25 cellular contexts compared by ENCODE assay signal in the genomic region with DNA sequence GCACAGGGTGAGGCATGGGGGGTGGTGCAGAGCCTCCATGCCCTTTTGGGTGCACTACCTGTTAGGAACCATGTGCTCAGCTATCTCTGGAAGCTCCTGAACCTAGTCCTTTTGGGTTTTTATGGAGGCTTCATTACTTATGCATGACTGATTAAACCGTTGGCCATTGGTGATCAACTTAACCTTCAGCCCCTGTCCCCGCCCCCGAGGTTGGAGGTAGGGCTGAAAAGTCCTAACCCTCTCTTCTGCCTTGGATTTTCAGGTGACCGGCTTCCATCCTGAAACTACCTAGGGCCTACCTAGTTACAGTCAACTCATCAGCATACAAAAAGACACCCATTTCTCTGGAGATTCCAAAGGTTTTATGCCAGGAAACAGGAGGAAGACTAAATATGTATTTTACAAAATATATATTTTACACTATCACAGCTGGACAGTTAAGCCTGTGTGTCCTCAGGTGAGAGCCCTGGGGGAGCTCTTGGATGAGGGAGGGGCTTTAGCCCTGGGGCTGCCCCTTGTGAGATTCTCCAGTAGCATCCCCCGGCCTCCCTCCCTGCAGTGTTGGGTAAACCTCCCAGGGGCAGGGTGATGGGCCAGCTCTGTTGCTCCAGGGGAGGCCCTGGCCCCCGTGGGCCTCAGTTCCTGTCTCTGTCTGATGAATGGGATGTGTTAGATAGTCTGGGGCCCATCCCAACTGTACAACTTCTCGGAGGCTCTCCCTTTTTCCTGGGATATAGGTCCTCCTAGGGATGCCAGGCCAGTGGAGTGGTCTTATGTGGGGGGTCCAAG. TPM values are rescaled to one million over a fixed set of nuclear protein-coding genes. Genes with fewer than 3 reads are reported as not detected.
A peak's percentile ranks its signal among the peaks of the same experiment; 100 is the strongest.
DNase-seq lines count a peak whose midpoint lies in the region; ATAC-seq and TF ChIP-seq lines count a peak whose summit lies in the region.
"Had no signal": no experiment of that assay in that cellular context is flagged by ENCODE, and none has a peak within 500 bp of the region (broad histone marks: within the 10 kb centered on the region; RNA-seq: fewer than 3 reads in every experiment).

No MANE protein-coding gene starts in this region.

- CTCF ChIA-PET in CD4-positive, alpha-beta memory T cell (lab: Charles Lee; ENCODE audit: partially characterized antibody): no interaction called here

- peaks cover 39% of the 10 kb centered on the region for H3K4me1 ChIP-seq in vagina
- H3K4me1 ChIP-seq in CD4-positive, alpha-beta memory T cell (ENCODE audit: insufficient read depth, low read length): no peaks in the 10 kb centered on the region

- TF ChIP-seq CTCF in coronary artery (IDR thresholded peaks at IDR 0.05) (no peak), nephron (IDR thresholded peaks at IDR 0.05; ENCODE audit: unreplicated experiment in 3 of 3) (no peak), vagina (IDR thresholded peaks at IDR 0.05) (no peak)

- no peaks in the 10 kb centered on the region for H3K36me3 ChIP-seq in vagina
- H3K36me3 ChIP-seq in CD4-positive, alpha-beta memory T cell (ENCODE audit: insufficient read depth, low read length): no peaks in the 10 kb centered on the region
- H3K36me3 ChIP-seq: adrenal gland, upper lobe of left lung had no signal

- peaks cover 77% of the 10 kb centered on the region for H3K4me1 Mint-ChIP-seq in nephron
- no peaks in the 10 kb centered on the region for H3K4me1 Mint-ChIP-seq in CD4-positive, alpha-beta memory T cell
- H3K4me1 Mint-ChIP-seq: activated CD4-positive, alpha-beta T cell treated with anti-CD3 and anti-CD28 coated beads, Interleukin-2, amount 10 ng/mL, durations not matched to agents 24 days and 14 days; activated CD8-positive, alpha-beta memory T cell treated with anti-CD3 and anti-CD28 coated beads, Interleukin-2, amount 10 ng/mL, durations not matched to agents 7 days and 5 days; memory B cell had no signal

- no peaks in the 10 kb centered on the region for H3K9me3 ChIP-seq in vagina
- H3K9me3 ChIP-seq in CD4-positive, alpha-beta memory T cell (ENCODE audit: control insufficient read depth in 1 of 2, low read length in 2 of 2): no peaks in the 10 kb centered on the region
- H3K9me3 ChIP-seq: A549, adrenal gland, upper lobe of left lung had no signal

- H3K27ac ChIP-seq in coronary artery (no peak overlapping the region), vagina (peak overlapping the region; percentile 85)
- H3K27ac ChIP-seq in CD4-positive, alpha-beta memory T cell (ENCODE audit: low read depth, low read length): no peak overlapping the region
- H3K27ac ChIP-seq: C4-2B, epithelial cell of prostate had no signal

- intact Hi-C loops in Right ventricle myocardium inferior (cut with DNase I): no loop called here
- intact Hi-C loops in left cardiac atrium (cut with DNase I): no loop called here
- intact Hi-C loops in vagina (cut with DNase I): no loop called here
- intact Hi-C loops in CD4-positive, alpha-beta memory T cell (cut with micrococcal nuclease): no loop called here

- H3K4me3 Mint-ChIP-seq in nephron: no peak overlapping the region
- H3K4me3 Mint-ChIP-seq in CD4-positive, alpha-beta memory T cell: no peak overlapping the region
- H3K4me3 Mint-ChIP-seq: activated CD4-positive, alpha-beta T cell treated with anti-CD3 and anti-CD28 coated beads, Interleukin-2, amount 10 ng/mL, durations not matched to agents 24 days and 14 days; activated CD8-positive, alpha-beta memory T cell treated with anti-CD3 and anti-CD28 coated beads, Interleukin-2, amount 10 ng/mL, durations not matched to agents 7 days and 5 days; memory B cell; naive thymus-derived CD4-positive, alpha-beta T cell; stimulated activated naive CD8-positive, alpha-beta T cell treated with anti-CD3 and anti-CD28 coated beads, Interleukin-15, Interleukin-2, amounts not matched to agents 100 ng/mL and 50 ng/mL, for 24 hours had no signal

- H3K27ac Mint-ChIP-seq in nephron: peak overlapping the region; percentile 98 to 99 (median 99)
- H3K27ac Mint-ChIP-seq in CD4-positive, alpha-beta memory T cell: no peak overlapping the region
- H3K27ac Mint-ChIP-seq: activated CD4-positive, alpha-beta T cell treated with anti-CD3 and anti-CD28 coated beads, Interleukin-2, amount 10 ng/mL, durations not matched to agents 24 days and 14 days; activated CD8-positive, alpha-beta memory T cell treated with anti-CD3 and anti-CD28 coated beads, Interleukin-2, amount 10 ng/mL, durations not matched to agents 7 days and 5 days; activated T-helper 2 cell treated with anti-CD3 and anti-CD28 coated beads, Interferon-gamma antibody, Interleukin-2, Interleukin-4, amounts not matched to agents 10 μg/mL and 5 μg/mL and 100 μg/mL, durations not matched to agents 14 hours and 24 hours and 36 hours; memory B cell; naive thymus-derived CD4-positive, alpha-beta T cell; stimulated activated naive CD8-positive, alpha-beta T cell treated with anti-CD3 and anti-CD28 coated beads, Interleukin-15, Interleukin-2, amounts not matched to agents 100 ng/mL and 50 ng/mL, for 24 hours had no signal

- ATAC-seq in Right ventricle myocardium inferior (no peak), left cardiac atrium (no peak), HG03439 (IDR thresholded peaks at IDR 0.05; ENCODE audit: unreplicated experiment) (no peak)
- ATAC-seq: A549; activated CD8-positive, alpha-beta memory T cell treated with anti-CD3 and anti-CD28 coated beads, Interleukin-2, amount 10 ng/mL, durations not matched to agents 7 days and 5 days; naive thymus-derived CD4-positive, alpha-beta T cell had no signal

- peaks cover 10% of the 10 kb centered on the region for H3K36me3 Mint-ChIP-seq in nephron (ENCODE audit: low read depth)
- no peaks in the 10 kb centered on the region for H3K36me3 Mint-ChIP-seq in CD4-positive, alpha-beta memory T cell
- H3K36me3 Mint-ChIP-seq: activated CD8-positive, alpha-beta memory T cell treated with anti-CD3 and anti-CD28 coated beads, Interleukin-2, amount 10 ng/mL, durations not matched to agents 7 days and 5 days; memory B cell; naive thymus-derived CD4-positive, alpha-beta T cell had no signal

- peaks cover 5% of the 10 kb centered on the region for H3K9me3 Mint-ChIP-seq in nephron
- peaks cover 0 to 2% (median 0%) of the 10 kb centered on the region in 8 donors for H3K9me3 Mint-ChIP-seq in CD4-positive, alpha-beta memory T cell
- H3K9me3 Mint-ChIP-seq: activated CD4-positive, alpha-beta T cell treated with anti-CD3 and anti-CD28 coated beads, Interleukin-2, amount 10 ng/mL, durations not matched to agents 24 days and 14 days; activated T-helper 2 cell treated with anti-CD3 and anti-CD28 coated beads, Interferon-gamma antibody, Interleukin-2, Interleukin-4, amounts not matched to agents 10 μg/mL and 5 μg/mL and 100 μg/mL, durations not matched to agents 14 hours and 24 hours and 36 hours; naive thymus-derived CD4-positive, alpha-beta T cell; stimulated activated naive CD8-positive, alpha-beta T cell treated with anti-CD3 and anti-CD28 coated beads, Interleukin-15, Interleukin-2, amounts not matched to agents 100 ng/mL and 50 ng/mL, for 24 hours had no signal

- POLR2A ChIA-PET in CD4-positive, alpha-beta memory T cell (lab: Charles Lee; ENCODE audit: partially characterized antibody): no interaction called here

- H3K27me3 Mint-ChIP-seq in nephron (ENCODE audit: low read depth): peaks cover 11% of the 10 kb centered on the region
- H3K27me3 Mint-ChIP-seq in CD4-positive, alpha-beta memory T cell: peaks cover 1 to 4% of the 10 kb centered on the region in 2 donors
- H3K27me3 Mint-ChIP-seq: memory B cell had no signal

- no peak for TF ChIP-seq POLR2A in vagina (IDR thresholded peaks at IDR 0.05)

- DNase-seq in Right ventricle myocardium inferior (ENCODE audit: missing footprints) (peak; percentile 30), left cardiac atrium (no peak), coronary artery (ENCODE audit: low spot score) (peak; percentile 45), vagina (ENCODE audit: extremely low spot score in 2 of 2) (no peak), DMS153 treated with DMSO at 0.1 percent for 48 hours (lab: John Stamatoyannopoulos, UW; ENCODE audit: unreplicated experiment) (no peak)
- no peak for DNase-seq in CD4-positive, alpha-beta memory T cell
- DNase-seq: activated CD4-positive, alpha-beta T cell treated with anti-CD3 and anti-CD28 coated beads, Interleukin-2, amount 10 ng/mL, durations not matched to agents 24 days and 14 days; activated CD8-positive, alpha-beta memory T cell treated with anti-CD3 and anti-CD28 coated beads, Interleukin-2, amount 10 ng/mL, durations not matched to agents 7 days and 5 days; KBM-7; naive thymus-derived CD4-positive, alpha-beta T cell; NCI-H1694 treated with DMSO at 0.1 percent for 48 hours; SIG-M5; stimulated activated CD4-positive, alpha-beta T cell treated with anti-CD3 and anti-CD28 coated beads, Interleukin-4, amount 100 ng/mL, for 1 hour had no signal

- H3K4me3 ChIP-seq in coronary artery (no peak overlapping the region), vagina (no peak overlapping the region)
- no peak overlapping the region for H3K4me3 ChIP-seq in CD4-positive, alpha-beta memory T cell (ENCODE audit: low read length in 2 of 2)
- H3K4me3 ChIP-seq: A549, adrenal gland, skin epidermis, upper lobe of left lung had no signal

- no peaks in the 10 kb centered on the region for H3K27me3 ChIP-seq in vagina
- H3K27me3 ChIP-seq in CD4-positive, alpha-beta memory T cell (ENCODE audit: insufficient read depth, low read length): no peaks in the 10 kb centered on the region
- H3K27me3 ChIP-seq: adrenal gland, upper lobe of left lung had no signal

RNA-seq across cellular contexts. Expression of a gene that starts 24.1 kb away (rescaled TPM):
- total RNA-seq in Right ventricle myocardium inferior (2.2 TPM), left cardiac atrium (1 to 10 TPM; 3.8 to 3.9 TPM), vagina (16.2 TPM)
- not detected for total RNA-seq in CD4-positive, alpha-beta memory T cell
- not detected for polyA plus RNA-seq in CD4-positive, alpha-beta memory T cell
- total RNA-seq: G401 had no signal
- polyA plus RNA-seq: naive thymus-derived CD4-positive, alpha-beta T cell had no signal

Comparison
In these comparisons a context has a peak if more than half of its experiments do, and no peak if none do; other contexts are left out.
1. DNase-seq: peak in Right ventricle myocardium inferior (single experiment) and coronary artery (single experiment); none in left cardiac atrium (single experiment), vagina (0 of 2), DMS153 treated with DMSO at 0.1 percent for 48 hours (single experiment) and CD4-positive, alpha-beta memory T cell (0 of 5).
2. H3K27ac Mint-ChIP-seq: peak in nephron (3 of 3); none in CD4-positive, alpha-beta memory T cell (0 of 7).